In the genomic region with DNA sequence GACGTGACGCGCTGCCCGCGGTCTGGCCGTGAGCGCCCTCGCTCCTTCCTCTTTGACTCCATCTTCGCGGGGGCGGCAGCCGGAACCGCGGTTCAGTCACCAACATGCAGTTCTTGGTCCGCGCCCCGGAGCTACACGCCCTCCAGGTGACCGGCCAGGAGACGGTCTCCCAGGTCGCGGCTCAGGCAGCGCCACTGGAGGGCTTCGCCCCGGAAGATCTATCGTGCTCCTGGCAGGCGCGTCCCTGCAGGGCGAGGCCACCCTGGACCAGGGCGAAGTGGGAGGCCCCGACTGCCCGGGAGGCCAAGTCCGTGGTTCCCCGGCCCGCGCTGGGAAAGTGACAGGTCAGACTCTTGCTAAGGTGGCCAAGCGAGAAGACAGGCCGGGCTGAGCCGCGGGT, we compare ENCODE assay signal across 30 cellular contexts. TPM values are rescaled to one million over a fixed set of nuclear protein-coding genes. Genes with fewer than 3 reads are reported as not detected.
"Had no signal": no experiment of that assay in that cellular context is flagged by ENCODE, and none has a peak within 500 bp of the region (broad histone marks: within the 10 kb centered on the region; RNA-seq: fewer than 3 reads in every experiment).

No MANE protein-coding gene starts in this region.

- H3K4me3 ChIP-seq: stomach, suprapubic skin, transverse colon, uterus had no signal

- FAIRE-seq: colon, endothelial cell of umbilical vein, islet of Langerhans, small intestine had no signal

- H3K9me3 ChIP-seq: suprapubic skin, transverse colon, uterus had no signal

- DNase-seq: activated CD4-positive, alpha-beta T cell treated with anti-CD3 and anti-CD28 coated beads, Interleukin-2, amount 10 ng/mL, durations not matched to agents 7 days and 5 days; activated CD4-positive, CD25-positive, alpha-beta regulatory T cell treated with anti-CD3 and anti-CD28 coated beads, Interleukin-2, amount 50 U/mL, for 72 hours; activated CD8-positive, alpha-beta memory T cell treated with anti-CD3 and anti-CD28 coated beads, Interleukin-2, amount 10 ng/mL, durations not matched to agents 7 days and 5 days; activated CD8-positive, alpha-beta T cell treated with anti-CD3 and anti-CD28 coated beads for 36 hours; activated effector memory CD4-positive, alpha-beta T cell treated with anti-CD3 and anti-CD28 coated beads, Interleukin-2, amount 50 U/mL, for 16 hours; activated naive CD4-positive, alpha-beta T cell treated with anti-CD3 and anti-CD28 coated beads, Interleukin-2, amount 10 ng/mL, durations not matched to agents 7 days and 5 days; activated T-cell treated with anti-CD3 and anti-CD28 coated beads for 4 hours; anterior cingulate cortex; effector memory CD4-positive, alpha-beta T cell; foreskin melanocyte; hippocampal formation; left cardiac atrium; nephron progenitor cell; nucleus accumbens; small intestine; stomach; transverse colon; uterus had no signal

- H3K36me3 ChIP-seq: stomach, suprapubic skin, transverse colon, uterus had no signal

- H3K36me3 Mint-ChIP-seq: activated naive CD4-positive, alpha-beta T cell treated with anti-CD3 and anti-CD28 coated beads, Interleukin-2, amount 10 ng/mL, durations not matched to agents 7 days and 5 days; brain; stimulated activated memory B cell treated with anti-CD40 and anti-IgM and Interleukin-4, amounts not matched to agents 10 μg/mL and 1 μg/mL and 100 μg/mL, for 72 hours had no signal

- H3K4me3 Mint-ChIP-seq: activated CD4-positive, alpha-beta T cell treated with anti-CD3 and anti-CD28 coated beads, Interleukin-2, amount 10 ng/mL, durations not matched to agents 7 days and 5 days; activated CD8-positive, alpha-beta memory T cell treated with anti-CD3 and anti-CD28 coated beads, Interleukin-2, amount 10 ng/mL, durations not matched to agents 7 days and 5 days; activated CD8-positive, alpha-beta T cell treated with anti-CD3 and anti-CD28 coated beads for 36 hours; activated naive CD4-positive, alpha-beta T cell treated with anti-CD3 and anti-CD28 coated beads, Interleukin-2, amount 10 ng/mL, durations not matched to agents 7 days and 5 days; brain; nephron progenitor cell; stimulated activated memory B cell treated with anti-CD40 and anti-IgM and Interleukin-4, amounts not matched to agents 10 μg/mL and 1 μg/mL and 100 μg/mL, for 72 hours; T-helper 2 cell treated with Interferon-gamma antibody and Interleukin-4, amounts not matched to agents 5 μg/mL and 100 μg/mL, for 36 hours had no signal

- H3K27me3 Mint-ChIP-seq: activated CD4-positive, alpha-beta T cell treated with anti-CD3 and anti-CD28 coated beads, Interleukin-2, amount 10 ng/mL, durations not matched to agents 7 days and 5 days; activated CD8-positive, alpha-beta memory T cell treated with anti-CD3 and anti-CD28 coated beads, Interleukin-2, amount 10 ng/mL, durations not matched to agents 7 days and 5 days; activated CD8-positive, alpha-beta T cell treated with anti-CD3 and anti-CD28 coated beads for 36 hours; activated naive CD4-positive, alpha-beta T cell treated with anti-CD3 and anti-CD28 coated beads, Interleukin-2, amount 10 ng/mL, durations not matched to agents 7 days and 5 days; stimulated activated memory B cell treated with anti-CD40 and anti-IgM and Interleukin-4, amounts not matched to agents 10 μg/mL and 1 μg/mL and 100 μg/mL, for 72 hours had no signal

- H3K4me1 Mint-ChIP-seq: activated CD4-positive, alpha-beta T cell treated with anti-CD3 and anti-CD28 coated beads, Interleukin-2, amount 10 ng/mL, durations not matched to agents 7 days and 5 days; activated CD8-positive, alpha-beta memory T cell treated with anti-CD3 and anti-CD28 coated beads, Interleukin-2, amount 10 ng/mL, durations not matched to agents 7 days and 5 days; activated naive CD4-positive, alpha-beta T cell treated with anti-CD3 and anti-CD28 coated beads, Interleukin-2, amount 10 ng/mL, durations not matched to agents 7 days and 5 days; stimulated activated memory B cell treated with anti-CD40 and anti-IgM and Interleukin-4, amounts not matched to agents 10 μg/mL and 1 μg/mL and 100 μg/mL, for 72 hours had no signal

- H3K27me3 ChIP-seq: stomach, suprapubic skin, transverse colon, uterus had no signal

- H3K27ac Mint-ChIP-seq: activated CD4-positive, alpha-beta T cell treated with anti-CD3 and anti-CD28 coated beads, Interleukin-2, amount 10 ng/mL, durations not matched to agents 7 days and 5 days; activated CD8-positive, alpha-beta memory T cell treated with anti-CD3 and anti-CD28 coated beads, Interleukin-2, amount 10 ng/mL, durations not matched to agents 7 days and 5 days; activated CD8-positive, alpha-beta T cell treated with anti-CD3 and anti-CD28 coated beads for 36 hours; activated naive CD4-positive, alpha-beta T cell treated with anti-CD3 and anti-CD28 coated beads, Interleukin-2, amount 10 ng/mL, durations not matched to agents 7 days and 5 days; brain; nephron progenitor cell; stimulated activated memory B cell treated with anti-CD40 and anti-IgM and Interleukin-4, amounts not matched to agents 10 μg/mL and 1 μg/mL and 100 μg/mL, for 72 hours; T-helper 2 cell treated with Interferon-gamma antibody and Interleukin-4, amounts not matched to agents 5 μg/mL and 100 μg/mL, for 36 hours had no signal

- H3K27ac ChIP-seq: stomach, suprapubic skin, transverse colon, uterus, VCaP had no signal

- H3K4me1 ChIP-seq: stomach, suprapubic skin, transverse colon, uterus had no signal

- ATAC-seq: activated CD8-positive, alpha-beta memory T cell treated with anti-CD3 and anti-CD28 coated beads, Interleukin-2, amount 10 ng/mL, durations not matched to agents 7 days and 5 days; activated CD8-positive, alpha-beta T cell treated with anti-CD3 and anti-CD28 coated beads for 36 hours; esophagus mucosa; left cardiac atrium; sciatic nerve; stimulated activated memory B cell treated with anti-CD40 and anti-IgM and Interleukin-4, amounts not matched to agents 10 μg/mL and 1 μg/mL and 100 μg/mL, for 72 hours had no signal

RNA-seq across cellular contexts. Expression of a gene that starts 2.9 kb away (rescaled TPM):
- total RNA-seq: activated CD4-positive, alpha-beta T cell treated with anti-CD3 and anti-CD28 coated beads, Interleukin-2, amount 10 ng/mL, durations not matched to agents 7 days and 5 days; activated CD8-positive, alpha-beta memory T cell treated with anti-CD3 and anti-CD28 coated beads, Interleukin-2, amount 10 ng/mL, durations not matched to agents 7 days and 5 days; activated CD8-positive, alpha-beta T cell treated with anti-CD3 and anti-CD28 coated beads for 36 hours; endothelial cell of umbilical vein; esophagus mucosa; left cardiac atrium; liver; mononuclear cell; sciatic nerve; stomach; suprapubic skin; transverse colon; uterus had no signal
- polyA plus RNA-seq: liver, small intestine, stomach had no signal

RNA-seq across cellular contexts. Expression of a gene that starts 32.8 kb away (rescaled TPM):
- total RNA-seq: activated CD4-positive, alpha-beta T cell treated with anti-CD3 and anti-CD28 coated beads, Interleukin-2, amount 10 ng/mL, durations not matched to agents 7 days and 5 days; activated CD8-positive, alpha-beta memory T cell treated with anti-CD3 and anti-CD28 coated beads, Interleukin-2, amount 10 ng/mL, durations not matched to agents 7 days and 5 days; activated CD8-positive, alpha-beta T cell treated with anti-CD3 and anti-CD28 coated beads for 36 hours; endothelial cell of umbilical vein; esophagus mucosa; left cardiac atrium; liver; mononuclear cell; sciatic nerve; stomach; suprapubic skin; transverse colon; uterus had no signal
- polyA plus RNA-seq: endothelial cell of umbilical vein, liver, small intestine, stomach had no signal
